Comparison of ENCODE assay signal across 15 cellular contexts in the genomic region with DNA sequence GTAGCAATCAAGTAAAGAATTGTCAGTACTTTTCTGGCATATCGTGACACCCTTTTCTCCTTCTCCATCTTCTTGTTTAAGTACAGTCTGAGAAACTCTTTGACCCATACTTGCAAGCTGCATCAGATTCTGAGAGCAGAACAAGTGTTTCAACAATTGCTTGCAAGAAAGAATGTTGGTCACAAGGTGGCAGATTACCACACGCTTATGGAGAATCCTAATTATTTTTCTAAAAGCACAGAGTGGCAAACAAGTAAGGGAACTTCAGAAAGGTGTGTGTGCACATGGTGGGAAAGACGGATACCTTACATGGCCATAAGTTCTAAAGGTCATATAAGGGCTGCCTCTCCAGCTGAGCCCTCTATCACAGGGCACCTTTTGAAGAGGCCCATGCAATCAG.
A peak's percentile ranks its signal among the peaks of the same experiment; 100 is the strongest.
DNase-seq lines count a peak whose midpoint lies in the region; ATAC-seq, FAIRE-seq and TF ChIP-seq lines count a peak whose summit lies in the region.
"Had no signal": no experiment of that assay in that cellular context is flagged by ENCODE, and none has a peak within 500 bp of the region (broad histone marks: within the 10 kb centered on the region; RNA-seq: fewer than 3 reads in every experiment).

No MANE protein-coding gene starts in this region.

- POLR2A ChIA-PET in K562 (lab: Yijun Ruan, JAX): no interaction called here

- in situ Hi-C loops in K562 (cut with MboI): no loop called here

- H3K36me3 ChIP-seq in K562 (ENCODE audit: control insufficient read depth, insufficient read depth, low read length): peaks cover 4% of the 10 kb centered on the region; the same call in 2 of the 3 replicates

- no peak for DNase-seq in AG09319 (ENCODE audit: extremely low read depth, low read depth)
- peak; percentile 26 for DNase-seq in HT-29 (ENCODE audit: low spot score)
- DNase-seq in K562 (ENCODE audit: extremely low read depth in 1 of 4, low spot score in 3 of 4): no peak
- DNase-seq in iris pigment epithelial cell (ENCODE audit: low read depth): peak; percentile 47
- DNase-seq in stimulated activated CD4-positive, alpha-beta T cell treated with anti-CD3 and anti-CD28 coated beads, Interleukin-1b, Interleukin-23, amount 100 ng/mL, for 48 hours: no peak
- DNase-seq in NCI-H1694 treated with DMSO at 0.1 percent for 48 hours (lab: John Stamatoyannopoulos, UW): no peak
- DNase-seq: activated CD4-positive, alpha-beta memory T cell treated with anti-CD3 and anti-CD28 coated beads for 36 hours; body of pancreas; CD4-positive, CD25-positive, alpha-beta regulatory T cell; GF-D8; IMR-90; NCI-H1694; retina had no signal

- BruUV-seq in K562 (replicated peaks; lab: Mats Ljungman, UMichigan): no TSS peak

- FAIRE-seq in K562 (lab: Jason Lieb, UNC): peak; percentile 6

- H3K9me1 ChIP-seq in K562 (ENCODE audit: control insufficient read depth, insufficient read depth, low read length): no peaks in the 10 kb centered on the region

- TF ChIP-seq RAD21 in K562 (CRISPR knock-in tag; conservative IDR thresholded peaks at IDR 0.05 in 1 of 2, IDR thresholded peaks at IDR 0.05 in 1 of 2): peak in 1 of 2 experiments; percentile 20; a peak in 2 of 4 replicates

- H4K20me1 ChIP-seq in K562 (replicated peaks; ENCODE audit: control insufficient read depth, insufficient read depth, low read length): no peaks in the 10 kb centered on the region

- no peak overlapping the region for H3K4me2 ChIP-seq in K562 (ENCODE audit: insufficient read depth, low read length)

- H3K79me2 ChIP-seq in K562 (ENCODE audit: control insufficient read depth, insufficient read depth, low read length): no peaks in the 10 kb centered on the region

- no peak overlapping the region for H3K4me3 ChIP-seq in K562
- H3K4me3 ChIP-seq: body of pancreas had no signal

- no peak for TF ChIP-seq EP300 in K562 (IDR thresholded peaks at IDR 0.05; ENCODE audit: low read length)

- no peak overlapping the region for H3K27ac ChIP-seq in K562 (ENCODE audit: extremely low read depth, low read depth, low read length)
- H3K27ac ChIP-seq: body of pancreas had no signal

- no peaks in the 10 kb centered on the region for H3K27me3 ChIP-seq in K562 (ENCODE audit: control insufficient read depth in 2 of 2, insufficient read depth in 2 of 2, low read length in 2 of 2)
- H3K27me3 ChIP-seq: body of pancreas had no signal

- no peak overlapping the region for H3K9ac ChIP-seq in K562 (ENCODE audit: insufficient read depth in 1 of 2, low read depth in 2 of 2, low read length in 2 of 2)

- intact Hi-C loops in K562 (cut with micrococcal nuclease): no loop called here

- TF ChIP-seq CTCF in AG09319 (IDR thresholded peaks at IDR 0.05; ENCODE audit: low read depth, low read length) (peak; percentile 34), K562 (IDR thresholded peaks at IDR 0.05 in 2 of 3, conservative IDR thresholded peaks at IDR 0.05 in 1 of 3; ENCODE audit: insufficient read depth in 2 of 3, low read depth in 1 of 3, low read length in 3 of 3) (no peak)

- no peaks in the 10 kb centered on the region for H3K4me1 ChIP-seq in K562 (replicated peaks in 1 of 2; ENCODE audit: control insufficient read depth in 2 of 2, insufficient read depth in 2 of 2, low read length in 2 of 2)
- H3K4me1 ChIP-seq: body of pancreas had no signal

- no peaks in the 10 kb centered on the region for H3K9me3 ChIP-seq in K562 (replicated peaks; ENCODE audit: control insufficient read depth, insufficient read depth, low read depth, low read length)
- H3K9me3 ChIP-seq: body of pancreas had no signal

- CTCF ChIA-PET in K562 (lab: Yijun Ruan, JAX; ENCODE audit: low intra/inter-chr PET ratio): no interaction called here

- TF ChIP-seq POLR2A in K562 (conservative IDR thresholded peaks at IDR 0.05): no peak

- H2AFZ ChIP-seq in K562 (ENCODE audit: low read depth, low read length): no peak overlapping the region

- WGBS in K562 (ENCODE audit: insufficient coverage, low coverage, missing lambda C conversion rate): 75% methylated on average over 2 of the region's 3 CpGs

- ATAC-seq in K562: no peak
- ATAC-seq in GM19035 (IDR thresholded peaks at IDR 0.05; ENCODE audit: unreplicated experiment): no peak
- no peak for ATAC-seq in GM19023 (IDR thresholded peaks at IDR 0.05; ENCODE audit: unreplicated experiment)
- ATAC-seq: body of pancreas had no signal

TF ChIP-seq in K562, 482 proteins besides CTCF, POLR2A, EP300 and RAD21 (continues in another document):
- TF ChIP-seq, protein P1, sequence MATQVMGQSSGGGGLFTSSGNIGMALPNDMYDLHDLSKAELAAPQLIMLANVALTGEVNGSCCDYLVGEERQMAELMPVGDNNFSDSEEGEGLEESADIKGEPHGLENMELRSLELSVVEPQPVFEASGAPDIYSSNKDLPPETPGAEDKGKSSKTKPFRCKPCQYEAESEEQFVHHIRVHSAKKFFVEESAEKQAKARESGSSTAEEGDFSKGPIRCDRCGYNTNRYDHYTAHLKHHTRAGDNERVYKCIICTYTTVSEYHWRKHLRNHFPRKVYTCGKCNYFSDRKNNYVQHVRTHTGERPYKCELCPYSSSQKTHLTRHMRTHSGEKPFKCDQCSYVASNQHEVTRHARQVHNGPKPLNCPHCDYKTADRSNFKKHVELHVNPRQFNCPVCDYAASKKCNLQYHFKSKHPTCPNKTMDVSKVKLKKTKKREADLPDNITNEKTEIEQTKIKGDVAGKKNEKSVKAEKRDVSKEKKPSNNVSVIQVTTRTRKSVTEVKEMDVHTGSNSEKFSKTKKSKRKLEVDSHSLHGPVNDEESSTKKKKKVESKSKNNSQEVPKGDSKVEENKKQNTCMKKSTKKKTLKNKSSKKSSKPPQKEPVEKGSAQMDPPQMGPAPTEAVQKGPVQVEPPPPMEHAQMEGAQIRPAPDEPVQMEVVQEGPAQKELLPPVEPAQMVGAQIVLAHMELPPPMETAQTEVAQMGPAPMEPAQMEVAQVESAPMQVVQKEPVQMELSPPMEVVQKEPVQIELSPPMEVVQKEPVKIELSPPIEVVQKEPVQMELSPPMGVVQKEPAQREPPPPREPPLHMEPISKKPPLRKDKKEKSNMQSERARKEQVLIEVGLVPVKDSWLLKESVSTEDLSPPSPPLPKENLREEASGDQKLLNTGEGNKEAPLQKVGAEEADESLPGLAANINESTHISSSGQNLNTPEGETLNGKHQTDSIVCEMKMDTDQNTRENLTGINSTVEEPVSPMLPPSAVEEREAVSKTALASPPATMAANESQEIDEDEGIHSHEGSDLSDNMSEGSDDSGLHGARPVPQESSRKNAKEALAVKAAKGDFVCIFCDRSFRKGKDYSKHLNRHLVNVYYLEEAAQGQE (CRISPR knock-in tag; IDR thresholded peaks at IDR 0.05; ENCODE audit: low read depth): no peak
- TF ChIP-seq MYNN (IDR thresholded peaks at IDR 0.05) (no peak), MYNN (CRISPR knock-in tag; IDR thresholded peaks at IDR 0.05) (no peak), MCM7 (IDR thresholded peaks at IDR 0.05) (no peak), KLF1 (tag; IDR thresholded peaks at IDR 0.05) (no peak), NFIC (IDR thresholded peaks at IDR 0.05) (no peak), NFRKB (IDR thresholded peaks at IDR 0.05; ENCODE audit: low read depth) (no peak), PTRF (tag; IDR thresholded peaks at IDR 0.05) (no peak)
- TF ChIP-seq, protein P2, sequence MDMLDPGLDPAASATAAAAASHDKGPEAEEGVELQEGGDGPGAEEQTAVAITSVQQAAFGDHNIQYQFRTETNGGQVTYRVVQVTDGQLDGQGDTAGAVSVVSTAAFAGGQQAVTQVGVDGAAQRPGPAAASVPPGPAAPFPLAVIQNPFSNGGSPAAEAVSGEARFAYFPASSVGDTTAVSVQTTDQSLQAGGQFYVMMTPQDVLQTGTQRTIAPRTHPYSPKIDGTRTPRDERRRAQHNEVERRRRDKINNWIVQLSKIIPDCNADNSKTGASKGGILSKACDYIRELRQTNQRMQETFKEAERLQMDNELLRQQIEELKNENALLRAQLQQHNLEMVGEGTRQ (CRISPR knock-in tag; IDR thresholded peaks at IDR 0.05): no peak
- TF ChIP-seq, protein P3, sequence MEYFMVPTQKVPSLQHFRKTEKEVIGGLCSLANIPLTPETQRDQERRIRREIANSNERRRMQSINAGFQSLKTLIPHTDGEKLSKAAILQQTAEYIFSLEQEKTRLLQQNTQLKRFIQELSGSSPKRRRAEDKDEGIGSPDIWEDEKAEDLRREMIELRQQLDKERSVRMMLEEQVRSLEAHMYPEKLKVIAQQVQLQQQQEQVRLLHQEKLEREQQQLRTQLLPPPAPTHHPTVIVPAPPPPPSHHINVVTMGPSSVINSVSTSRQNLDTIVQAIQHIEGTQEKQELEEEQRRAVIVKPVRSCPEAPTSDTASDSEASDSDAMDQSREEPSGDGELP (CRISPR knock-in tag; IDR thresholded peaks at IDR 0.05; ENCODE audit: borderline replicate concordance): no peak
- TF ChIP-seq, protein P4, sequence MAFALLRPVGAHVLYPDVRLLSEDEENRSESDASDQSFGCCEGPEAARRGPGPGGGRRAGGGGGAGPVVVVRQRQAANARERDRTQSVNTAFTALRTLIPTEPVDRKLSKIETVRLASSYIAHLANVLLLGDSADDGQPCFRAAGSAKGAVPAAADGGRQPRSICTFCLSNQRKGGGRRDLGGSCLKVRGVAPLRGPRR (CRISPR knock-in tag; IDR thresholded peaks at IDR 0.05): no peak
- TF ChIP-seq, protein P5, sequence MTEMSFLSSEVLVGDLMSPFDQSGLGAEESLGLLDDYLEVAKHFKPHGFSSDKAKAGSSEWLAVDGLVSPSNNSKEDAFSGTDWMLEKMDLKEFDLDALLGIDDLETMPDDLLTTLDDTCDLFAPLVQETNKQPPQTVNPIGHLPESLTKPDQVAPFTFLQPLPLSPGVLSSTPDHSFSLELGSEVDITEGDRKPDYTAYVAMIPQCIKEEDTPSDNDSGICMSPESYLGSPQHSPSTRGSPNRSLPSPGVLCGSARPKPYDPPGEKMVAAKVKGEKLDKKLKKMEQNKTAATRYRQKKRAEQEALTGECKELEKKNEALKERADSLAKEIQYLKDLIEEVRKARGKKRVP (CRISPR knock-in tag; IDR thresholded peaks at IDR 0.05): no peak

Comparison
In these comparisons a context has a peak if more than half of its experiments do, and no peak if none do; other contexts are left out.
1. DNase-seq: peak in HT-29 (single experiment) and iris pigment epithelial cell (single experiment); none in AG09319 (single experiment), K562 (0 of 4), stimulated activated CD4-positive, alpha-beta T cell treated with anti-CD3 and anti-CD28 coated beads, Interleukin-1b, Interleukin-23, amount 100 ng/mL, for 48 hours (single experiment) and NCI-H1694 treated with DMSO at 0.1 percent for 48 hours (single experiment).